20 cellular contexts compared by ENCODE assay signal in the genomic region with DNA sequence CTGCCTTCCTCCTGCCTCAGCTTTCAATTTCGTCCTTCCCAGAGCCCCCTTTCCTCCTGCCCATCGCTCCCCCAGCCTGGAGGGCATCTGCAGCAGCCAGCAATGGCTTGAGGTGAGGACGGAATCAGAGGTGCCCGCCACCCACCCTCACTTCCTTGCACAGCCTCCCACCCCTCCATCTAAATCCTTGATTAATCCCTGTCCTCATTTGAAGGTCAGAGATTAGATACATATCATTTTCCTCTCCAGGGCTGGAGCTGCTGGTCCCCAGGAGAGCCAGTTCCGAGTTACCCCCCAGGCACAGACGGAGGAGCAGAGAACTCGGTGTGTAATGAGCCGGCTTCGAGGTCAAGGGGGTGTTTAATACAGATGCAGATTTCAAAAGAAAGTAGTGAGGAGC.
"Had no signal": no experiment of that assay in that cellular context is flagged by ENCODE, and none has a peak within 500 bp of the region (broad histone marks: within the 10 kb centered on the region; RNA-seq: fewer than 3 reads in every experiment).

No MANE protein-coding gene starts in this region.

- H3K27ac ChIP-seq: epithelial cell of prostate, left ventricle myocardium inferior, transverse colon had no signal

- H3K36me3 ChIP-seq: left ventricle myocardium inferior, transverse colon had no signal

- DNase-seq: activated CD4-positive, alpha-beta memory T cell treated with anti-CD3 and anti-CD28 coated beads for 36 hours; activated CD4-positive, alpha-beta T cell treated with anti-CD3 and anti-CD28 coated beads, Interleukin-2, amount 10 ng/mL, durations not matched to agents 24 days and 14 days; activated CD4-positive, CD25-positive, alpha-beta regulatory T cell treated with anti-CD3 and anti-CD28 coated beads, Interleukin-2, amount 50 U/mL, for 72 hours; activated CD8-positive, alpha-beta memory T cell treated with anti-CD3 and anti-CD28 coated beads, Interleukin-2, amount 50 U/mL, for 4 hours; activated gamma-delta T cell; activated naive CD4-positive, alpha-beta T cell treated with anti-CD3 and anti-CD28 coated beads, Interleukin-2, amount 10 ng/mL, durations not matched to agents 7 days and 5 days; activated naive CD8-positive, alpha-beta T cell treated with anti-CD3 and anti-CD28 coated beads, Interleukin-2, amount 10 ng/mL, durations not matched to agents 7 days and 5 days; activated T-cell treated with anti-CD3 and anti-CD28 coated beads, Interleukin-2, amount 50 U/mL, for 1 hour; amniotic stem cell; left ventricle myocardium inferior; nephron progenitor cell; posterior cingulate gyrus; right cardiac atrium; stimulated activated CD4-positive, alpha-beta T cell treated with anti-CD3 and anti-CD28 coated beads, Interleukin-2, amount 100 ng/mL, for 24 hours; stimulated activated naive CD4-positive, alpha-beta T cell; transverse colon had no signal

- ATAC-seq: right cardiac atrium had no signal

- H3K36me3 Mint-ChIP-seq: activated naive CD4-positive, alpha-beta T cell treated with anti-CD3 and anti-CD28 coated beads, Interleukin-2, amount 10 ng/mL, durations not matched to agents 7 days and 5 days; activated naive CD8-positive, alpha-beta T cell treated with anti-CD3 and anti-CD28 coated beads, Interleukin-2, amount 10 ng/mL, durations not matched to agents 7 days and 5 days had no signal

- H3K27me3 Mint-ChIP-seq: activated CD4-positive, alpha-beta T cell treated with anti-CD3 and anti-CD28 coated beads, Interleukin-2, amount 10 ng/mL, durations not matched to agents 24 days and 14 days; activated naive CD4-positive, alpha-beta T cell treated with anti-CD3 and anti-CD28 coated beads, Interleukin-2, amount 10 ng/mL, durations not matched to agents 7 days and 5 days; activated naive CD8-positive, alpha-beta T cell treated with anti-CD3 and anti-CD28 coated beads, Interleukin-2, amount 10 ng/mL, durations not matched to agents 7 days and 5 days had no signal

- H3K4me1 ChIP-seq: left ventricle myocardium inferior, transverse colon had no signal

- H3K4me3 Mint-ChIP-seq: activated CD4-positive, alpha-beta memory T cell treated with anti-CD3 and anti-CD28 coated beads for 36 hours; activated CD4-positive, alpha-beta T cell treated with anti-CD3 and anti-CD28 coated beads, Interleukin-2, amount 10 ng/mL, durations not matched to agents 24 days and 14 days; activated naive CD4-positive, alpha-beta T cell treated with anti-CD3 and anti-CD28 coated beads, Interleukin-2, amount 10 ng/mL, durations not matched to agents 7 days and 5 days; activated naive CD8-positive, alpha-beta T cell treated with anti-CD3 and anti-CD28 coated beads, Interleukin-2, amount 10 ng/mL, durations not matched to agents 7 days and 5 days; central memory CD8-positive, alpha-beta T cell; dendritic cell treated with granulocyte-macrophage colony-stimulating factor and Interleukin-4, amounts not matched to agents 40 ng/mL and 50 ng/mL, for 4 days; nephron progenitor cell had no signal

- H3K27ac Mint-ChIP-seq: activated CD4-positive, alpha-beta memory T cell treated with anti-CD3 and anti-CD28 coated beads for 36 hours; activated CD4-positive, alpha-beta T cell treated with anti-CD3 and anti-CD28 coated beads, Interleukin-2, amount 10 ng/mL, durations not matched to agents 24 days and 14 days; activated naive CD4-positive, alpha-beta T cell treated with anti-CD3 and anti-CD28 coated beads, Interleukin-2, amount 10 ng/mL, durations not matched to agents 7 days and 5 days; activated naive CD8-positive, alpha-beta T cell treated with anti-CD3 and anti-CD28 coated beads, Interleukin-2, amount 10 ng/mL, durations not matched to agents 7 days and 5 days; dendritic cell treated with granulocyte-macrophage colony-stimulating factor and Interleukin-4, amounts not matched to agents 40 ng/mL and 50 ng/mL, for 4 days; nephron progenitor cell had no signal

- H3K4me3 ChIP-seq: left ventricle myocardium inferior, lung, transverse colon had no signal

- H3K4me1 Mint-ChIP-seq: activated CD4-positive, alpha-beta T cell treated with anti-CD3 and anti-CD28 coated beads, Interleukin-2, amount 10 ng/mL, durations not matched to agents 24 days and 14 days; activated naive CD4-positive, alpha-beta T cell treated with anti-CD3 and anti-CD28 coated beads, Interleukin-2, amount 10 ng/mL, durations not matched to agents 7 days and 5 days; activated naive CD8-positive, alpha-beta T cell treated with anti-CD3 and anti-CD28 coated beads, Interleukin-2, amount 10 ng/mL, durations not matched to agents 7 days and 5 days; central memory CD8-positive, alpha-beta T cell had no signal
